ENCODE assay signal across 8 cellular contexts in genomic region chr14:23094666-23095195, GRCh38. TPM values are rescaled to one million over a fixed set of nuclear protein-coding genes. Genes with fewer than 3 reads are reported as not detected.
DNase-seq lines count a peak whose midpoint lies in the region; ATAC-seq and TF ChIP-seq lines count a peak whose summit lies in the region.

TSS of gene ACIN1 (minus strand) at chr14:23095136. CDS start at chr14:23095112, 24 bp downstream.

- no peaks in the 10 kb centered on the region for H3K9me3 ChIP-seq in effector memory CD4-positive, alpha-beta T cell (ENCODE audit: control insufficient read depth, low read length)

- ATAC-seq in HG03103 (IDR thresholded peaks at IDR 0.05; ENCODE audit: low read depth, unreplicated experiment) = peak; percentile 33

- peaks cover 18% of the 10 kb centered on the region for H3K4me1 ChIP-seq in effector memory CD4-positive, alpha-beta T cell (ENCODE audit: control insufficient read depth, insufficient read depth, low read length, poor library complexity, severe bottlenecking)

- H3K4me3 ChIP-seq in effector memory CD4-positive, alpha-beta T cell (ENCODE audit: insufficient read depth, low read depth, low read length, poor library complexity, severe bottlenecking) = peak within 1 kb of the TSS; percentile 78

- peak; percentile 73 for DNase-seq in activated naive CD4-positive, alpha-beta T cell treated with Interleukin-2 at 50 U/mL for 16 hours
- DNase-seq in activated naive CD4-positive, alpha-beta T cell treated with anti-CD3 and anti-CD28 coated beads, Interleukin-2, amount 50 U/mL, for 16 hours = no peak
- DNase-seq in effector memory CD4-positive, alpha-beta T cell = peak in 2 of 3 donors; percentile 46 to 64
- DNase-seq in mesothelial cell of epicardium (ENCODE audit: low spot score in 2 of 2, unreplicated experiment in 2 of 2) (peak; percentile 62 to 100), NCI-H446 (lab: John Stamatoyannopoulos, UW) (no peak)
- peak; percentile 39 to 41 for DNase-seq in stimulated activated CD8-positive, alpha-beta memory T cell treated with anti-CD3 and anti-CD28 coated beads, Interleukin-7, amount 100 ng/mL, for 1 hour (ENCODE audit: low read depth in 2 of 2)

- no peak within 1 kb of the TSS for H3K27ac Mint-ChIP-seq in mesothelial cell of epicardium

- peaks cover 51% of the 10 kb centered on the region for H3K36me3 ChIP-seq in effector memory CD4-positive, alpha-beta T cell (ENCODE audit: control insufficient read depth, insufficient read depth, low read length)

- peak within 1 kb of the TSS; percentile 97 for H3K27ac ChIP-seq in VCaP
- H3K27ac ChIP-seq in effector memory CD4-positive, alpha-beta T cell (ENCODE audit: insufficient read depth, low read length, poor library complexity, severe bottlenecking) = peak within 1 kb of the TSS; percentile 95

- H3K36me3 Mint-ChIP-seq in mesothelial cell of epicardium = peaks cover 25% of the 10 kb centered on the region

- no peak for TF ChIP-seq CTCF in VCaP (conservative IDR thresholded peaks at IDR 0.05)
- TF ChIP-seq CTCF in mesothelial cell of epicardium (IDR thresholded peaks at IDR 0.05; ENCODE audit: unreplicated experiment) = no peak

- H3K27me3 ChIP-seq in effector memory CD4-positive, alpha-beta T cell (replicated peaks; ENCODE audit: control insufficient read depth, insufficient read depth, low read length, poor library complexity, severe bottlenecking) = no peaks in the 10 kb centered on the region

- peaks cover 20% of the 10 kb centered on the region for H3K4me1 Mint-ChIP-seq in mesothelial cell of epicardium

- H3K4me3 Mint-ChIP-seq in mesothelial cell of epicardium = no peak within 1 kb of the TSS

- H3K9me3 Mint-ChIP-seq in mesothelial cell of epicardium = no peaks in the 10 kb centered on the region

- H3K27me3 Mint-ChIP-seq in mesothelial cell of epicardium (ENCODE audit: low read depth) = no peaks in the 10 kb centered on the region

RNA-seq across cellular contexts. Expression of gene ACIN1, which starts in this region (rescaled TPM):
- 372 to 401 TPM (median 374 TPM) in 3 replicates for total RNA-seq in mesothelial cell of epicardium

Comparison
In these comparisons a context has a peak if more than half of its experiments do, and no peak if none do; other contexts are left out.
1. DNase-seq: peak in activated naive CD4-positive, alpha-beta T cell treated with Interleukin-2 at 50 U/mL for 16 hours (single experiment), effector memory CD4-positive, alpha-beta T cell (2 of 3), mesothelial cell of epicardium (2 of 2) and stimulated activated CD8-positive, alpha-beta memory T cell treated with anti-CD3 and anti-CD28 coated beads, Interleukin-7, amount 100 ng/mL, for 1 hour (2 of 2); none in activated naive CD4-positive, alpha-beta T cell treated with anti-CD3 and anti-CD28 coated beads, Interleukin-2, amount 50 U/mL, for 16 hours (single experiment) and NCI-H446 (0 of 2).